Comparison of ENCODE assay signal across 12 cellular contexts in genomic region chr15:89150762-89151305, GRCh38.
DNase-seq lines count a peak whose midpoint lies in the region; ATAC-seq, FAIRE-seq and TF ChIP-seq lines count a peak whose summit lies in the region.
"Had no signal": no experiment of that assay in that cellular context is flagged by ENCODE, and none has a peak within 500 bp of the region (broad histone marks: within the 10 kb centered on the region; RNA-seq: fewer than 3 reads in every experiment).

No MANE protein-coding gene starts in this region.

- H3K27ac Mint-ChIP-seq in nephron: peak overlapping the region; percentile 91 to 99 (median 98)

- TF ChIP-seq CTCF in GM12878 (IDR thresholded peaks at IDR 0.05 in 2 of 3, conservative IDR thresholded peaks at IDR 0.05 in 1 of 3; ENCODE audit: control insufficient read depth in 2 of 3, extremely low read depth in 1 of 3, insufficient read depth in 1 of 3, low read depth in 3 of 3, low read length in 3 of 3): no peak
- TF ChIP-seq CTCF in nephron (IDR thresholded peaks at IDR 0.05; ENCODE audit: unreplicated experiment in 3 of 3): no peak

- no peaks in the 10 kb centered on the region for H3K27me3 Mint-ChIP-seq in nephron (ENCODE audit: low read depth)

- H3K9ac ChIP-seq in GM12878 (ENCODE audit: control insufficient read depth, insufficient read depth, low read length): no peak overlapping the region

- H3K9me3 ChIP-seq in GM12878 (replicated peaks; ENCODE audit: control insufficient read depth, insufficient read depth, low read length): no peaks in the 10 kb centered on the region

- H3K27me3 ChIP-seq in GM12878 (replicated peaks in 1 of 2; ENCODE audit: control insufficient read depth in 2 of 2, insufficient read depth in 2 of 2, low read length in 1 of 2): no peaks in the 10 kb centered on the region

- no peaks in the 10 kb centered on the region for H3K4me1 ChIP-seq in GM12878 (ENCODE audit: control insufficient read depth, insufficient read depth, low read length)

- BruUV-seq in GM12878 (replicated peaks; lab: Mats Ljungman, UMichigan): no TSS peak

- peaks cover 24% of the 10 kb centered on the region for H3K36me3 Mint-ChIP-seq in nephron (ENCODE audit: low read depth)

- H4K20me1 ChIP-seq in GM12878 (ENCODE audit: control insufficient read depth, insufficient read depth): no peaks in the 10 kb centered on the region

- in situ Hi-C loops in GM12878 (cut with MboI): no loop called here

- POLR2A ChIA-PET in GM12878 (lab: Charles Lee): interaction anchor here (0.8 to 1.4 kb wide), 2 partner anchors 12 to 86 kb away, joined by 3 to 5 read pairs; no protein-coding TSS in a partner anchor

- H3K4me3 ChIP-seq in GM12878: no peak overlapping the region

- intact Hi-C loops in GM12878 (cut with micrococcal nuclease; ENCODE audit: unreplicated experiment): no loop called here

- peak overlapping the region in 2 of 3 experiments; percentile 9 to 47 for H3K4me3 Mint-ChIP-seq in nephron

- 91% methylated on average over 8 of the region's 8 CpGs for WGBS in GM12878 (ENCODE audit: insufficient coverage, insufficient replicate concordance, low lambda C conversion rate, missing lambda C conversion rate)

- TF ChIP-seq POLR2A in GM12878 (IDR thresholded peaks at IDR 0.05; ENCODE audit: low read depth, low read length): no peak

- no peak for TF ChIP-seq EP300 in GM12878 (IDR thresholded peaks at IDR 0.05; ENCODE audit: borderline replicate concordance in 1 of 2, control insufficient read depth in 1 of 2, low read depth in 2 of 2, low read length in 2 of 2)

- no peak overlapping the region for H3K4me2 ChIP-seq in GM12878 (ENCODE audit: control insufficient read depth, insufficient read depth)

- no peaks in the 10 kb centered on the region for H3K9me3 Mint-ChIP-seq in nephron

- no peak for FAIRE-seq in GM12878 (lab: Jason Lieb, UNC)
- FAIRE-seq: astrocyte had no signal

- no peaks in the 10 kb centered on the region for H3K79me2 ChIP-seq in GM12878 (ENCODE audit: control insufficient read depth, insufficient read depth, low read length)

- H3K36me3 ChIP-seq in GM12878 (ENCODE audit: control insufficient read depth in 2 of 2, insufficient read depth in 2 of 2, low read length in 1 of 2): peaks cover 3 to 9% of the 10 kb centered on the region in 2 experiments

- no peak for TF ChIP-seq RAD21 in GM12878 (IDR thresholded peaks at IDR 0.05; ENCODE audit: insufficient read depth, low read depth, low read length)

- SMC1A ChIA-PET in GM12878 (lab: Charles Lee; ENCODE audit: uncharacterized antibody, unreplicated experiment): interaction anchor here (0.9 to 2.6 kb wide), 9 partner anchors 9 to 94 kb away, joined by 3 to 11 read pairs (median 4); no protein-coding TSS in a partner anchor

- no peak overlapping the region for H3K27ac ChIP-seq in GM12878 (ENCODE audit: control insufficient read depth, insufficient read depth)
- H3K27ac ChIP-seq: epithelial cell of prostate had no signal

- no peak for ATAC-seq in GM12878

- H3K4me1 Mint-ChIP-seq in nephron: peaks cover 54% of the 10 kb centered on the region

- RAD21 ChIA-PET in GM12878 (lab: Charles Lee; ENCODE audit: unreplicated experiment): interaction anchor here (1.4 to 2.6 kb wide), 3 partner anchors 20 to 93 kb away, joined by 4 to 7 read pairs (median 5); no protein-coding TSS in a partner anchor

- peak; percentile 81 for DNase-seq in DMS79 (lab: John Stamatoyannopoulos, UW)
- DNase-seq in NCI-H1092 treated with DMSO at 0.1 percent for 48 hours (lab: John Stamatoyannopoulos, UW): peak; percentile 77
- no peak for DNase-seq in GM12878 (ENCODE audit: low read depth, low spot score)
- DNase-seq in GM03348 (ENCODE audit: low spot score): no peak
- DNase-seq in COR-L47 (lab: John Stamatoyannopoulos, UW): no peak
- DNase-seq in HK-2 (ENCODE audit: unreplicated experiment): no peak
- no peak for DNase-seq in activated CD4-positive, alpha-beta T cell treated with anti-CD3 and anti-CD28 coated beads for 48 hours
- DNase-seq: activated CD8-positive, alpha-beta memory T cell treated with anti-CD3 and anti-CD28 coated beads, Interleukin-2, amount 50 U/mL, for 4 hours; NCI-H226 had no signal

- CTCF ChIA-PET in GM12878 (lab: Yijun Ruan, JAX): interaction anchor here (0.6 to 4.9 kb wide), 9 partner anchors 17 to 93 kb away, joined by 3 to 26 read pairs (median 14); no protein-coding TSS in a partner anchor

- no peak overlapping the region for H2AFZ ChIP-seq in GM12878 (ENCODE audit: control insufficient read depth, low read depth, low read length)

TF ChIP-seq in GM12878, 131 proteins besides CTCF, POLR2A, EP300 and RAD21 (continues in another document):
- TF ChIP-seq CBFB (IDR thresholded peaks at IDR 0.05; ENCODE audit: low read depth): no peak
- no peak for TF ChIP-seq SMC3 (IDR thresholded peaks at IDR 0.05; ENCODE audit: borderline replicate concordance, low read length)
- TF ChIP-seq, protein P1, sequence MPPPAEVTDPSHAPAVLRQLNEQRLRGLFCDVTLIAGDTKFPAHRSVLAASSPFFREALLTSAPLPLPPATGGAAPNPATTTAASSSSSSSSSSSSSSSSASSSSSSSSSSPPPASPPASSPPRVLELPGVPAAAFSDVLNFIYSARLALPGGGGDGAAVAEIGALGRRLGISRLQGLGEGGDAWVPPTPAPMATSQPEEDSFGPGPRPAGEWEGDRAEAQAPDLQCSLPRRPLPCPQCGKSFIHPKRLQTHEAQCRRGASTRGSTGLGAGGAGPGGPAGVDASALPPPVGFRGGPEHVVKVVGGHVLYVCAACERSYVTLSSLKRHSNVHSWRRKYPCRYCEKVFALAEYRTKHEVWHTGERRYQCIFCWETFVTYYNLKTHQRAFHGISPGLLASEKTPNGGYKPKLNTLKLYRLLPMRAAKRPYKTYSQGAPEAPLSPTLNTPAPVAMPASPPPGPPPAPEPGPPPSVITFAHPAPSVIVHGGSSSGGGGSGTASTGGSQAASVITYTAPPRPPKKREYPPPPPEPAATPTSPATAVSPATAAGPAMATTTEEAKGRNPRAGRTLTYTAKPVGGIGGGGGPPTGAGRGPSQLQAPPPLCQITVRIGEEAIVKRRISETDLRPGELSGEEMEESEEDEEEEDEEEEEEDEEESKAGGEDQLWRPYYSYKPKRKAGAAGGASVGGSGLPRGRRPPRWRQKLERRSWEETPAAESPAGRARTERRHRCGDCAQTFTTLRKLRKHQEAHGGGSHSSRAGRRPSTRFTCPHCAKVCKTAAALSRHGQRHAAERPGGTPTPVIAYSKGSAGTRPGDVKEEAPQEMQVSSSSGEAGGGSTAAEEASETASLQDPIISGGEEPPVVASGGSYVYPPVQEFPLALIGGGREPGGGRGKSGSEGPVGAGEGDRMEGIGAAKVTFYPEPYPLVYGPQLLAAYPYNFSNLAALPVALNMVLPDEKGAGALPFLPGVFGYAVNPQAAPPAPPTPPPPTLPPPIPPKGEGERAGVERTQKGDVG (CRISPR knock-in tag; IDR thresholded peaks at IDR 0.05): no peak
- no peak for TF ChIP-seq SREBF2 (IDR thresholded peaks at IDR 0.05; ENCODE audit: low read length)
- TF ChIP-seq, protein P2, sequence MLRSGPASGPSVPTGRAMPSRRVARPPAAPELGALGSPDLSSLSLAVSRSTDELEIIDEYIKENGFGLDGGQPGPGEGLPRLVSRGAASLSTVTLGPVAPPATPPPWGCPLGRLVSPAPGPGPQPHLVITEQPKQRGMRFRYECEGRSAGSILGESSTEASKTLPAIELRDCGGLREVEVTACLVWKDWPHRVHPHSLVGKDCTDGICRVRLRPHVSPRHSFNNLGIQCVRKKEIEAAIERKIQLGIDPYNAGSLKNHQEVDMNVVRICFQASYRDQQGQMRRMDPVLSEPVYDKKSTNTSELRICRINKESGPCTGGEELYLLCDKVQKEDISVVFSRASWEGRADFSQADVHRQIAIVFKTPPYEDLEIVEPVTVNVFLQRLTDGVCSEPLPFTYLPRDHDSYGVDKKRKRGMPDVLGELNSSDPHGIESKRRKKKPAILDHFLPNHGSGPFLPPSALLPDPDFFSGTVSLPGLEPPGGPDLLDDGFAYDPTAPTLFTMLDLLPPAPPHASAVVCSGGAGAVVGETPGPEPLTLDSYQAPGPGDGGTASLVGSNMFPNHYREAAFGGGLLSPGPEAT (IDR thresholded peaks at IDR 0.05; ENCODE audit: low read depth): no peak
- no peak for TF ChIP-seq RUNX3 (IDR thresholded peaks at IDR 0.05; ENCODE audit: low read length)
- 0 out of 2 replicates have a peak, but pooled peaks have one; percentile 11 for TF ChIP-seq TCF12 (IDR thresholded peaks at IDR 0.05; ENCODE audit: low read depth, low read length)
- TF ChIP-seq, protein P3, sequence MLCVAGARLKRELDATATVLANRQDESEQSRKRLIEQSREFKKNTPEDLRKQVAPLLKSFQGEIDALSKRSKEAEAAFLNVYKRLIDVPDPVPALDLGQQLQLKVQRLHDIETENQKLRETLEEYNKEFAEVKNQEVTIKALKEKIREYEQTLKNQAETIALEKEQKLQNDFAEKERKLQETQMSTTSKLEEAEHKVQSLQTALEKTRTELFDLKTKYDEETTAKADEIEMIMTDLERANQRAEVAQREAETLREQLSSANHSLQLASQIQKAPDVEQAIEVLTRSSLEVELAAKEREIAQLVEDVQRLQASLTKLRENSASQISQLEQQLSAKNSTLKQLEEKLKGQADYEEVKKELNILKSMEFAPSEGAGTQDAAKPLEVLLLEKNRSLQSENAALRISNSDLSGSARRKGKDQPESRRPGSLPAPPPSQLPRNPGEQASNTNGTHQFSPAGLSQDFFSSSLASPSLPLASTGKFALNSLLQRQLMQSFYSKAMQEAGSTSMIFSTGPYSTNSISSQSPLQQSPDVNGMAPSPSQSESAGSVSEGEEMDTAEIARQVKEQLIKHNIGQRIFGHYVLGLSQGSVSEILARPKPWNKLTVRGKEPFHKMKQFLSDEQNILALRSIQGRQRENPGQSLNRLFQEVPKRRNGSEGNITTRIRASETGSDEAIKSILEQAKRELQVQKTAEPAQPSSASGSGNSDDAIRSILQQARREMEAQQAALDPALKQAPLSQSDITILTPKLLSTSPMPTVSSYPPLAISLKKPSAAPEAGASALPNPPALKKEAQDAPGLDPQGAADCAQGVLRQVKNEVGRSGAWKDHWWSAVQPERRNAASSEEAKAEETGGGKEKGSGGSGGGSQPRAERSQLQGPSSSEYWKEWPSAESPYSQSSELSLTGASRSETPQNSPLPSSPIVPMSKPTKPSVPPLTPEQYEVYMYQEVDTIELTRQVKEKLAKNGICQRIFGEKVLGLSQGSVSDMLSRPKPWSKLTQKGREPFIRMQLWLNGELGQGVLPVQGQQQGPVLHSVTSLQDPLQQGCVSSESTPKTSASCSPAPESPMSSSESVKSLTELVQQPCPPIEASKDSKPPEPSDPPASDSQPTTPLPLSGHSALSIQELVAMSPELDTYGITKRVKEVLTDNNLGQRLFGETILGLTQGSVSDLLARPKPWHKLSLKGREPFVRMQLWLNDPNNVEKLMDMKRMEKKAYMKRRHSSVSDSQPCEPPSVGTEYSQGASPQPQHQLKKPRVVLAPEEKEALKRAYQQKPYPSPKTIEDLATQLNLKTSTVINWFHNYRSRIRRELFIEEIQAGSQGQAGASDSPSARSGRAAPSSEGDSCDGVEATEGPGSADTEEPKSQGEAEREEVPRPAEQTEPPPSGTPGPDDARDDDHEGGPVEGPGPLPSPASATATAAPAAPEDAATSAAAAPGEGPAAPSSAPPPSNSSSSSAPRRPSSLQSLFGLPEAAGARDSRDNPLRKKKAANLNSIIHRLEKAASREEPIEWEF (IDR thresholded peaks at IDR 0.05; ENCODE audit: insufficient replicate concordance, low read depth, low read length): no peak

Comparison
In these comparisons a context has a peak if more than half of its experiments do, and no peak if none do; other contexts are left out.
1. DNase-seq: peak in DMS79 (single experiment) and NCI-H1092 treated with DMSO at 0.1 percent for 48 hours (single experiment); none in GM12878 (single experiment), GM03348 (single experiment), COR-L47 (single experiment), HK-2 (single experiment) and activated CD4-positive, alpha-beta T cell treated with anti-CD3 and anti-CD28 coated beads for 48 hours (single experiment).